ENCODE assay signal across 20 cellular contexts in genomic region chr1:182709225-182709764, GRCh38. TPM values are rescaled to one million over a fixed set of nuclear protein-coding genes. Genes with fewer than 3 reads are reported as not detected.
"Had no signal": no experiment of that assay in that cellular context is flagged by ENCODE, and none has a peak within 500 bp of the region (broad histone marks: within the 10 kb centered on the region; RNA-seq: fewer than 3 reads in every experiment).

No MANE protein-coding gene starts in this region.

- H3K27me3 Mint-ChIP-seq: memory B cell had no signal

- H3K4me1 Mint-ChIP-seq: memory B cell, nephron had no signal

- DNase-seq: activated CD4-positive, alpha-beta T cell treated with anti-CD3 and anti-CD28 coated beads, Interleukin-2, amount 50 U/mL, for 48 hours; activated CD8-positive, alpha-beta memory T cell treated with anti-CD3 and anti-CD28 coated beads, Interleukin-2, amount 50 U/mL, for 4 hours; activated naive CD4-positive, alpha-beta T cell treated with anti-CD3 and anti-CD28 coated beads, Interleukin-2, amount 50 U/mL, for 16 hours; adrenal gland; brain microvascular endothelial cell; caudate nucleus; effector CD8-positive, alpha-beta T cell; foreskin keratinocyte; left colon; pancreas; psoas muscle; spleen; stimulated activated CD4-positive, alpha-beta T cell treated with anti-CD3 and anti-CD28 coated beads, Interleukin-4, amount 100 ng/mL, for 4 hours; transverse colon had no signal

- H3K27ac Mint-ChIP-seq: dendritic cell treated with granulocyte-macrophage colony-stimulating factor and Interleukin-4, amounts not matched to agents 40 ng/mL and 50 ng/mL, for 4 days; memory B cell; nephron had no signal

- H3K36me3 Mint-ChIP-seq: memory B cell had no signal

- H3K4me3 Mint-ChIP-seq: dendritic cell treated with granulocyte-macrophage colony-stimulating factor and Interleukin-4, amounts not matched to agents 40 ng/mL and 50 ng/mL, for 4 days; memory B cell; nephron had no signal

- ATAC-seq: foreskin keratinocyte, left colon, pancreas, psoas muscle had no signal

- H3K9me3 Mint-ChIP-seq: dendritic cell treated with granulocyte-macrophage colony-stimulating factor and Interleukin-4, amounts not matched to agents 40 ng/mL and 50 ng/mL, for 4 days; memory B cell; nephron had no signal

RNA-seq across cellular contexts. Expression of gene RGS8, which starts 24.9 kb away (rescaled TPM):
- total RNA-seq: ascending aorta, foreskin keratinocyte, glomerular endothelial cell, left colon, lower leg skin, pancreas, psoas muscle had no signal
